In the genomic region with DNA sequence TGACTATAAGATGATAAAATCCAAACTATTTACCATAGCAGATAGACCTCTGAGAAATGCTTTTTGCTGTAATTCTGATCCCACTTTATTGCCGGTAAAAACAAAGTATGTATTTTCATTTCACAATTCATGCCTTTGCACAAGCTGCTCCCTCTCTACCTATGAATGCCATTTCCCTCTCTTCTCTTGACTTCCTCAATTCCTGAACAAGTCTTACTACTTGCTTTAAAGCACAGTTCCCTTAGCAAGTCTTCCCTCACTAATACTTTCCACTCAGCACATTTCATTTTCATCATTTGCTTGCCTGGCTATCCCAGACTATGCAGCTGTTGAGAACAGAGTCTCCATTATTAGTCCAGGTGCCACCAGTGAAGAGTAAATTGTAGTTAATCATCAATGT, we compare ENCODE assay signal across 1 cellular context.
TF ChIP-seq lines count a peak whose summit lies in the region.

No MANE protein-coding gene starts in this region.

TF ChIP-seq in IMR-90, 13 proteins besides CTCF, POLR2A, EP300 and RAD21 (continued from another document):
- TF ChIP-seq, protein P1, sequence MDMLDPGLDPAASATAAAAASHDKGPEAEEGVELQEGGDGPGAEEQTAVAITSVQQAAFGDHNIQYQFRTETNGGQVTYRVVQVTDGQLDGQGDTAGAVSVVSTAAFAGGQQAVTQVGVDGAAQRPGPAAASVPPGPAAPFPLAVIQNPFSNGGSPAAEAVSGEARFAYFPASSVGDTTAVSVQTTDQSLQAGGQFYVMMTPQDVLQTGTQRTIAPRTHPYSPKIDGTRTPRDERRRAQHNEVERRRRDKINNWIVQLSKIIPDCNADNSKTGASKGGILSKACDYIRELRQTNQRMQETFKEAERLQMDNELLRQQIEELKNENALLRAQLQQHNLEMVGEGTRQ (IDR thresholded peaks at IDR 0.05; ENCODE audit: low read depth, low read length), result no peak
- TF ChIP-seq CEBPB (IDR thresholded peaks at IDR 0.05; ENCODE audit: low read depth, low read length), result no peak
- no peak for TF ChIP-seq SMC3 (IDR thresholded peaks at IDR 0.05; ENCODE audit: low read depth, low read length)
- TF ChIP-seq MAZ (IDR thresholded peaks at IDR 0.05; ENCODE audit: borderline replicate concordance, low read depth, low read length), result no peak
